Comparison of ENCODE assay signal across 2 cellular contexts in the genomic region with DNA sequence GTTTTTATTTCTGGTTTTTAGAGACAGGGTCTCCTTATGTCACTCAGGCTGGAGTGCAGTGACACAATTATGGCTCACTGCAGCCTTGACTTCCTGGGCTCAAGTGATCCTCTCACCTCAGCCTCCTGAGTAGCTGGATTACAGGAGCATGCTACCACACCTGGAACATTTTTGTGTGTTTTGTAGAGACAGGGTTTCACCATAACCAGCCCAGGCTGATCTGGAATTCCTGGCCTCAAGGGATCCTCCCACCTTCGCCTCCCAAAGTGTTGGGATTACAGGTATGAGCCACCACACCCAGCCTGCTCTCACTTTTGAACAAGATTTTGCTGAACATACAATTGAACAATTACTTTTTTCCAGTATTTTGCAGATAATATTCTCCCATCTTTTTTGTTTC.
TF ChIP-seq lines count a peak whose summit lies in the region.

No MANE protein-coding gene starts in this region.

TF ChIP-seq in IMR-90, 13 proteins besides CTCF, POLR2A, EP300 and RAD21:
- TF ChIP-seq, protein P1, sequence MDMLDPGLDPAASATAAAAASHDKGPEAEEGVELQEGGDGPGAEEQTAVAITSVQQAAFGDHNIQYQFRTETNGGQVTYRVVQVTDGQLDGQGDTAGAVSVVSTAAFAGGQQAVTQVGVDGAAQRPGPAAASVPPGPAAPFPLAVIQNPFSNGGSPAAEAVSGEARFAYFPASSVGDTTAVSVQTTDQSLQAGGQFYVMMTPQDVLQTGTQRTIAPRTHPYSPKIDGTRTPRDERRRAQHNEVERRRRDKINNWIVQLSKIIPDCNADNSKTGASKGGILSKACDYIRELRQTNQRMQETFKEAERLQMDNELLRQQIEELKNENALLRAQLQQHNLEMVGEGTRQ (IDR thresholded peaks at IDR 0.05; ENCODE audit: low read depth, low read length), result no peak
- TF ChIP-seq RFX5 (IDR thresholded peaks at IDR 0.05; ENCODE audit: low read depth, low read length), result no peak
- no peak for TF ChIP-seq BHLHE40 (IDR thresholded peaks at IDR 0.05; ENCODE audit: low read depth, low read length)
- TF ChIP-seq CEBPB (IDR thresholded peaks at IDR 0.05; ENCODE audit: low read depth, low read length), result no peak
- TF ChIP-seq SMC3 (IDR thresholded peaks at IDR 0.05; ENCODE audit: low read depth, low read length), result no peak
- TF ChIP-seq FOS (IDR thresholded peaks at IDR 0.05; ENCODE audit: low read depth, low read length), result no peak
- no peak for TF ChIP-seq CHD1 (IDR thresholded peaks at IDR 0.05; ENCODE audit: low read depth, low read length)
- TF ChIP-seq RCOR1 (IDR thresholded peaks at IDR 0.05; ENCODE audit: insufficient replicate concordance, low read length), result no peak
- no peak for TF ChIP-seq MXI1 (IDR thresholded peaks at IDR 0.05; ENCODE audit: borderline replicate concordance, low read depth, low read length)
- no peak for TF ChIP-seq MAFK (IDR thresholded peaks at IDR 0.05; ENCODE audit: low read depth, low read length)
- TF ChIP-seq ELK1 (IDR thresholded peaks at IDR 0.05; ENCODE audit: borderline replicate concordance, low read depth, low read length), result no peak
- no peak for TF ChIP-seq NFE2L2 (IDR thresholded peaks at IDR 0.05; ENCODE audit: low read depth, low read length)

TF ChIP-seq in endothelial cell of umbilical vein, 7 proteins besides CTCF, POLR2A, EP300 and RAD21:
- TF ChIP-seq JUN (IDR thresholded peaks at IDR 0.05; ENCODE audit: borderline replicate concordance, insufficient read depth, insufficient read length, low read depth) (no peak), POLR2AphosphoS5 (IDR thresholded peaks at IDR 0.05; ENCODE audit: insufficient read depth, low read depth, low read length) (no peak), EZH2 (IDR thresholded peaks at IDR 0.05; ENCODE audit: borderline replicate concordance, low read depth, low read length, severe bottlenecking) (no peak), GATA2 (IDR thresholded peaks at IDR 0.05; ENCODE audit: insufficient read depth, insufficient read length, low read depth, low read length) (no peak), FOS (IDR thresholded peaks at IDR 0.05; ENCODE audit: borderline replicate concordance, insufficient read depth, low read length) (no peak), MYC (IDR thresholded peaks at IDR 0.05; ENCODE audit: low read depth, low read length) (no peak)
- TF ChIP-seq, protein P2, sequence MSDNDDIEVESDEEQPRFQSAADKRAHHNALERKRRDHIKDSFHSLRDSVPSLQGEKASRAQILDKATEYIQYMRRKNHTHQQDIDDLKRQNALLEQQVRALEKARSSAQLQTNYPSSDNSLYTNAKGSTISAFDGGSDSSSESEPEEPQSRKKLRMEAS (IDR thresholded peaks at IDR 0.05; ENCODE audit: insufficient read depth, insufficient read length), result no peak
